13 cellular contexts compared by ENCODE assay signal in genomic region chr22:45285431-45286058, GRCh38. TPM values are rescaled to one million over a fixed set of nuclear protein-coding genes. Genes with fewer than 3 reads are reported as not detected.
A peak's percentile ranks its signal among the peaks of the same experiment; 100 is the strongest.
DNase-seq lines count a peak whose midpoint lies in the region; ATAC-seq, FAIRE-seq and TF ChIP-seq lines count a peak whose summit lies in the region.
"Had no signal": no experiment of that assay in that cellular context is flagged by ENCODE, and none has a peak within 500 bp of the region (broad histone marks: within the 10 kb centered on the region; RNA-seq: fewer than 3 reads in every experiment).

No MANE protein-coding gene starts in this region.

- H3K79me1 ChIP-seq in H9 (ENCODE audit: insufficient read depth, low read depth, low read length, poor library complexity, severe bottlenecking): no peaks in the 10 kb centered on the region
- no peaks in the 10 kb centered on the region for H3K79me1 ChIP-seq in mesenchymal stem cell (replicated peaks; ENCODE audit: low read length, poor library complexity, severe bottlenecking)

- no peaks in the 10 kb centered on the region for H3K36me3 ChIP-seq in K562 (ENCODE audit: control insufficient read depth, insufficient read depth, low read length)
- no peaks in the 10 kb centered on the region for H3K36me3 ChIP-seq in mesenchymal stem cell (ENCODE audit: control insufficient read depth in 1 of 2, insufficient read depth in 2 of 2, low read depth in 1 of 2, low read length in 2 of 2)
- H3K36me3 ChIP-seq: esophagus squamous epithelium, vagina had no signal

- H2BK20ac ChIP-seq in H9 (ENCODE audit: low read depth, low read length, poor library complexity, severe bottlenecking): no peak overlapping the region

- FAIRE-seq in A549 (lab: Jason Lieb, UNC) (no peak), K562 (lab: Jason Lieb, UNC) (no peak)
- FAIRE-seq: G401.6 had no signal

- H3K27me3 ChIP-seq in H9 (ENCODE audit: insufficient read depth, low read length): peaks cover 5% of the 10 kb centered on the region; the same call in 1 of the 2 replicates
- H3K27me3 ChIP-seq in K562 (ENCODE audit: control insufficient read depth in 2 of 2, insufficient read depth in 2 of 2, low read length in 2 of 2): peaks cover 0 to 23% of the 10 kb centered on the region in 2 experiments; a peak in 2 of 5 replicates
- H3K27me3 ChIP-seq in mesenchymal stem cell (ENCODE audit: control insufficient read depth in 1 of 2, insufficient read depth in 1 of 2, low read length in 2 of 2): peaks cover 32 to 60% of the 10 kb centered on the region in 2 experiments
- H3K27me3 ChIP-seq: vagina had no signal

- H3K9me1 ChIP-seq in K562 (ENCODE audit: control insufficient read depth, insufficient read depth, low read length): no peaks in the 10 kb centered on the region

- no peak overlapping the region for H2BK5ac ChIP-seq in H9 (ENCODE audit: insufficient read length, low read length)
- H2BK5ac ChIP-seq in mesenchymal stem cell (ENCODE audit: low read depth, low read length, poor library complexity, severe bottlenecking): no peak overlapping the region

- H3K9me3 Mint-ChIP-seq in H9: no peaks in the 10 kb centered on the region
- no peaks in the 10 kb centered on the region for H3K9me3 Mint-ChIP-seq in activated T-cell treated with anti-CD3 and anti-CD28 coated beads, Interleukin-2, amount 50 U/mL, for 72 hours
- H3K9me3 Mint-ChIP-seq: activated T-helper 17 cell treated with anti-CD3 and anti-CD28 coated beads, Interleukin-2, amount 50 U/mL, for 72 hours had no signal

- no peak for TF ChIP-seq RAD21 in A549 (conservative IDR thresholded peaks at IDR 0.05 in 1 of 2, IDR thresholded peaks at IDR 0.05 in 1 of 2)
- peak in 1 of 2 experiments; percentile 45; a peak in 2 of 4 replicates for TF ChIP-seq RAD21 in K562 (CRISPR knock-in tag; conservative IDR thresholded peaks at IDR 0.05 in 1 of 2, IDR thresholded peaks at IDR 0.05 in 1 of 2)

- H3K9ac ChIP-seq in H9 (ENCODE audit: extremely low read depth, insufficient read length, low read length) (no peak overlapping the region), K562 (ENCODE audit: insufficient read depth in 1 of 2, low read depth in 2 of 2, low read length in 2 of 2) (0 out of 4 replicates have a peak overlapping the region, but pooled peaks of 1 of the 2 experiments have one; percentile 35), mesenchymal stem cell (ENCODE audit: low read length) (no peak overlapping the region)

- TF ChIP-seq EP300 in A549 (IDR thresholded peaks at IDR 0.05): no peak
- TF ChIP-seq EP300 in K562 (IDR thresholded peaks at IDR 0.05; ENCODE audit: low read length): no peak

- BruUV-seq in K562 (replicated peaks; lab: Mats Ljungman, UMichigan): no TSS peak

- no peak overlapping the region for H3T11ph ChIP-seq in H9 (ENCODE audit: low read length)

- H3K4me3 Mint-ChIP-seq in H9: peak overlapping the region; percentile 63 to 80
- peak overlapping the region in 1 of 2 donors; percentile 46 for H3K4me3 Mint-ChIP-seq in activated T-cell treated with anti-CD3 and anti-CD28 coated beads, Interleukin-2, amount 50 U/mL, for 72 hours
- H3K4me3 Mint-ChIP-seq: activated T-helper 17 cell treated with anti-CD3 and anti-CD28 coated beads, Interleukin-2, amount 50 U/mL, for 72 hours had no signal

- H2BK15ac ChIP-seq in H9 (ENCODE audit: low read depth, low read length) (no peak overlapping the region), mesenchymal stem cell (ENCODE audit: low read depth, poor library complexity, severe bottlenecking) (peak overlapping the region; percentile 35)

- H2BK120ac ChIP-seq in H9 (ENCODE audit: low read depth, low read length, poor library complexity, severe bottlenecking) (no peak overlapping the region), mesenchymal stem cell (ENCODE audit: low read depth, low read length) (no peak overlapping the region)

- CTCF ChIA-PET in A549 (lab: Yijun Ruan, JAX) (interaction anchor here (1.5 to 1.6 kb wide), 3 partner anchors 12 to 157 kb away, joined by 3 to 7 read pairs (median 4); no protein-coding TSS in a partner anchor), K562 (lab: Yijun Ruan, JAX; ENCODE audit: low intra/inter-chr PET ratio) (no interaction called here)

- H2BK12ac ChIP-seq in H9 (ENCODE audit: insufficient read length, low read depth, low read length) (no peak overlapping the region), mesenchymal stem cell (ENCODE audit: low read length in 2 of 2) (no peak overlapping the region)

- peaks cover 17 to 19% of the 10 kb centered on the region in 2 experiments for H3K4me1 Mint-ChIP-seq in H9
- peaks cover 8% of the 10 kb centered on the region for H3K4me1 Mint-ChIP-seq in activated T-cell treated with anti-CD3 and anti-CD28 coated beads, Interleukin-2, amount 50 U/mL, for 72 hours (ENCODE audit: low read depth)
- H3K4me1 Mint-ChIP-seq: activated T-helper 17 cell treated with anti-CD3 and anti-CD28 coated beads, Interleukin-2, amount 50 U/mL, for 72 hours had no signal

- H3K56ac ChIP-seq in H9 (ENCODE audit: insufficient read length, low read depth, low read length): no peak overlapping the region

- H3K23me2 ChIP-seq in H9 (ENCODE audit: insufficient read length, low read depth, low read length, poor library complexity, severe bottlenecking): peaks cover 10% of the 10 kb centered on the region

- DNase-seq in A549 (ENCODE audit: low read depth in 1 of 2, low spot score in 1 of 2) (no peak), H9 (peak; percentile 81), K562 (ENCODE audit: extremely low read depth in 1 of 4, low spot score in 3 of 4) (peak in 1 of 4 experiments; percentile 19), mesenchymal stem cell (no peak), superior temporal gyrus (ENCODE audit: extremely low spot score) (no peak), occipital lobe (lab: John Stamatoyannopoulos, UW) (no peak)
- DNase-seq in activated T-cell treated with anti-CD3 and anti-CD28 coated beads, Interleukin-2, amount 50 U/mL, for 72 hours: no peak
- DNase-seq: esophagus squamous epithelium had no signal

- H3K9me3 ChIP-seq in A549 (no peaks in the 10 kb centered on the region), H9 (ENCODE audit: control insufficient read depth, low read depth, low read length) (no peaks in the 10 kb centered on the region), K562 (replicated peaks; ENCODE audit: control insufficient read depth, insufficient read depth, low read depth, low read length) (no peaks in the 10 kb centered on the region), mesenchymal stem cell (ENCODE audit: control insufficient read depth, low read length) (no peaks in the 10 kb centered on the region)
- H3K9me3 ChIP-seq: esophagus squamous epithelium, vagina had no signal

- H3K4me3 ChIP-seq in A549: no peak overlapping the region
- H3K4me3 ChIP-seq in K562: no peak overlapping the region
- no peak overlapping the region for H3K4me3 ChIP-seq in mesenchymal stem cell (ENCODE audit: insufficient read depth in 1 of 2, low read depth in 1 of 2, low read length in 2 of 2)

- H3K18ac ChIP-seq in H9 (ENCODE audit: insufficient read length, low read depth, low read length) (no peak overlapping the region), mesenchymal stem cell (ENCODE audit: low read depth in 1 of 2, low read length in 2 of 2) (no peak overlapping the region)

- H4K91ac ChIP-seq in H9 (ENCODE audit: insufficient read length, low read depth, low read length): no peak overlapping the region
- H4K91ac ChIP-seq in mesenchymal stem cell (ENCODE audit: low read length): no peak overlapping the region

- H3K4me2 ChIP-seq in A549 (no peak overlapping the region), H9 (ENCODE audit: insufficient read depth, insufficient read length, low read length) (peak overlapping the region; percentile 57), K562 (ENCODE audit: insufficient read depth, low read length) (no peak overlapping the region), mesenchymal stem cell (ENCODE audit: low read length, poor library complexity, severe bottlenecking) (no peak overlapping the region)

- H2AK5ac ChIP-seq in H9 (ENCODE audit: insufficient read length, low read length) (no peak overlapping the region), mesenchymal stem cell (ENCODE audit: low read length, severe bottlenecking) (no peak overlapping the region)

- H3K14ac ChIP-seq in H9 (ENCODE audit: insufficient read depth, low read length) (no peak overlapping the region), mesenchymal stem cell (ENCODE audit: low read length in 2 of 2) (no peak overlapping the region)

- H3K27ac Mint-ChIP-seq in H9: peak overlapping the region in 2 of 3 experiments; percentile 21 to 54; a peak in 2 of 7 replicates
- H3K27ac Mint-ChIP-seq in activated T-cell treated with anti-CD3 and anti-CD28 coated beads, Interleukin-2, amount 50 U/mL, for 72 hours: no peak overlapping the region
- H3K27ac Mint-ChIP-seq: activated T-helper 17 cell treated with anti-CD3 and anti-CD28 coated beads, Interleukin-2, amount 50 U/mL, for 72 hours had no signal

- POLR2A ChIA-PET in A549 (lab: Yijun Ruan, JAX): no interaction called here
- POLR2A ChIA-PET in K562 (lab: Yijun Ruan, JAX): no interaction called here

- H3K36me3 Mint-ChIP-seq in H9 (ENCODE audit: insufficient read depth in 1 of 3, low read depth in 3 of 3): no peaks in the 10 kb centered on the region; a peak in 1 of 7 replicates
- no peaks in the 10 kb centered on the region for H3K36me3 Mint-ChIP-seq in activated T-cell treated with anti-CD3 and anti-CD28 coated beads, Interleukin-2, amount 50 U/mL, for 72 hours (ENCODE audit: insufficient read depth in 2 of 2)

- H4K20me1 ChIP-seq in H9 (ENCODE audit: control insufficient read depth, insufficient read depth, insufficient read length): no peaks in the 10 kb centered on the region
- H4K20me1 ChIP-seq in K562 (replicated peaks; ENCODE audit: control insufficient read depth, insufficient read depth, low read length): no peaks in the 10 kb centered on the region

- H4K8ac ChIP-seq in H9 (replicated peaks; ENCODE audit: insufficient read length, low read depth, low read length) (no peak overlapping the region), mesenchymal stem cell (ENCODE audit: low read length) (no peak overlapping the region)

- H3K27me3 Mint-ChIP-seq in H9 (ENCODE audit: low read depth): peaks cover 64% of the 10 kb centered on the region
- peaks cover 22% of the 10 kb centered on the region for H3K27me3 Mint-ChIP-seq in activated T-cell treated with anti-CD3 and anti-CD28 coated beads, Interleukin-2, amount 50 U/mL, for 72 hours (ENCODE audit: low read depth)

- ATAC-seq in A549 (peak; percentile 23 to 27; a peak in 4 of 6 replicates), K562 (peak; percentile 72), HG03378 (IDR thresholded peaks at IDR 0.05; ENCODE audit: unreplicated experiment) (no peak)
- ATAC-seq in activated T-cell treated with anti-CD3 and anti-CD28 coated beads, Interleukin-2, amount 50 U/mL, for 72 hours (replicated peaks in 1 of 2): no peak

- intact Hi-C loops in K562 (cut with micrococcal nuclease): loop anchor here (5.0 kb wide), 1 partner anchor 152 kb away; no protein-coding TSS in a partner anchor

- 69% methylated on average over 7 of the region's 11 CpGs for WGBS in A549 (ENCODE audit: missing lambda C conversion rate)
- no CpG with 5 or more reads among the region's 11 CpGs for WGBS in H9 (ENCODE audit: extremely low coverage, insufficient read length, low lambda C conversion rate)
- 21% methylated on average over 8 of the region's 11 CpGs for WGBS in K562 (ENCODE audit: insufficient coverage, low coverage, missing lambda C conversion rate)
- WGBS in mesenchymal stem cell: 50% methylated on average over 11 of the region's 11 CpGs

- H2AFZ ChIP-seq in H9 (ENCODE audit: low read length) (no peak overlapping the region), K562 (ENCODE audit: low read depth, low read length) (no peak overlapping the region), mesenchymal stem cell (ENCODE audit: low read depth, low read length) (no peak overlapping the region)

- TF ChIP-seq CTCF in A549 (IDR thresholded peaks at IDR 0.05) (no peak), H9 (conservative IDR thresholded peaks at IDR 0.05) (peak; percentile 40; the same call in 2 of the 3 replicates), K562 (IDR thresholded peaks at IDR 0.05 in 2 of 3, conservative IDR thresholded peaks at IDR 0.05 in 1 of 3; ENCODE audit: insufficient read depth in 2 of 3, low read depth in 1 of 3, low read length in 3 of 3) (peak; percentile 38 to 52 (median 49); a peak in 5 of 6 replicates)

- in situ Hi-C loops in K562 (cut with MboI): no loop called here

- H3K4me1 ChIP-seq in A549 (peaks cover 5% of the 10 kb centered on the region; the same call in 2 of the 3 replicates), H9 (ENCODE audit: insufficient read depth, low read length) (peaks cover 2% of the 10 kb centered on the region; the same call in 1 of the 2 replicates), K562 (replicated peaks in 1 of 2; ENCODE audit: control insufficient read depth in 2 of 2, insufficient read depth in 2 of 2, low read length in 2 of 2) (peaks cover 2 to 7% of the 10 kb centered on the region in 2 experiments; a peak in 3 of 5 replicates), mesenchymal stem cell (ENCODE audit: control insufficient read depth, insufficient read depth, low read depth, low read length) (peaks cover 14% of the 10 kb centered on the region)

- no peak overlapping the region for H3K23ac ChIP-seq in H9 (ENCODE audit: insufficient read length, low read depth, low read length)
- no peak overlapping the region for H3K23ac ChIP-seq in mesenchymal stem cell (ENCODE audit: low read length in 2 of 2)

- H3K4ac ChIP-seq in H9 (ENCODE audit: low read depth, low read length) (no peak overlapping the region), mesenchymal stem cell (ENCODE audit: low read depth in 1 of 2, low read length in 2 of 2) (no peak overlapping the region)

- H3K79me2 ChIP-seq in H9 (ENCODE audit: insufficient read depth, low read length): no peaks in the 10 kb centered on the region
- no peaks in the 10 kb centered on the region for H3K79me2 ChIP-seq in K562 (ENCODE audit: control insufficient read depth, insufficient read depth, low read length)

- TF ChIP-seq POLR2A in A549 (IDR thresholded peaks at IDR 0.05; ENCODE audit: low read length) (no peak), K562 (conservative IDR thresholded peaks at IDR 0.05) (no peak)

- H3K27ac ChIP-seq in A549 (no peak overlapping the region), H9 (ENCODE audit: insufficient read length, low read depth, low read length) (no peak overlapping the region), K562 (ENCODE audit: extremely low read depth, low read depth, low read length) (no peak overlapping the region), mesenchymal stem cell (ENCODE audit: low read length, poor library complexity, severe bottlenecking) (no peak overlapping the region)
- H3K27ac ChIP-seq: vagina had no signal

- no peak overlapping the region for H4K5ac ChIP-seq in H9 (ENCODE audit: insufficient read length, low read depth, low read length)

RNA-seq across cellular contexts. Expression of gene UPK3A, which starts 0.8 kb away (rescaled TPM):
- polyA plus RNA-seq in A549 (2011; rRNA removed): not detected in 2 replicates
- not detected in 2 replicates for polyA plus RNA-seq in A549 (2012; cell fraction: cytosol; rRNA removed)
- polyA plus RNA-seq in A549 (2012; cell fraction: nucleus; rRNA removed): not detected in 2 replicates
- not detected in 3 replicates for polyA plus RNA-seq in A549 (2017; fragmentation: RNase III; extraction: RNeasy Plus Mini Kit Qiagen cat#74134 plus additional on column Dnase treatment)
- polyA minus RNA-seq in A549 (2011; rRNA and poly(A)+ RNA removed): not detected in 2 replicates
- not detected in 2 replicates for total RNA-seq in H9 (2021)
- total RNA-seq in K562 (2011; cell fraction: chromatin; rRNA removed; ENCODE audit: low replicate concordance): not detected in 2 replicates
- total RNA-seq in K562 (2011; cell fraction: nucleolus; rRNA removed): not detected in 2 replicates
- not detected in 2 replicates for total RNA-seq in K562 (2011; cell fraction: nucleoplasm; rRNA removed)
- total RNA-seq in K562 (2014; rRNA removed): not detected in 2 replicates
- not detected in 2 replicates for total RNA-seq in K562 (2014; rRNA removed; fragmentation: Illumina TruSeq; extraction: Trizol)
- total RNA-seq in K562 (2015; rRNA removed; fragmentation: Illumina TruSeq; extraction: Trizol): not detected in 2 replicates
- total RNA-seq in K562 (2021): not detected in 2 replicates
- polyA plus RNA-seq in K562 (2011; rRNA removed): not detected in 2 replicates
- polyA plus RNA-seq in K562 (2011; cell fraction: cytosol; rRNA removed): not detected in 2 replicates
- not detected in 2 replicates for polyA plus RNA-seq in K562 (2011; cell fraction: nucleus; rRNA removed)
- not detected in 2 replicates for polyA plus RNA-seq in K562 (2012)
- polyA plus RNA-seq in K562 (2014; fragmentation: Illumina TruSeq; extraction: Trizol): not detected in 2 replicates
- polyA plus RNA-seq in K562 (2014; fragmentation: Nextera tagmentation; extraction: Ambion mirVana): not detected
- not detected in 2 replicates for polyA plus RNA-seq in K562 (2014; rRNA removed)
- polyA minus RNA-seq in K562 (2011; rRNA and poly(A)+ RNA removed): not detected in 2 replicates
- not detected in 2 replicates for polyA minus RNA-seq in K562 (2011; cell fraction: cytosol; rRNA and poly(A)+ RNA removed)
- polyA minus RNA-seq in K562 (2011; cell fraction: nucleus; rRNA and poly(A)+ RNA removed): not detected in 2 replicates
- not detected for polyA plus RNA-seq in mesenchymal stem cell (2013, experiment 1 of 2)
- not detected for polyA plus RNA-seq in mesenchymal stem cell (2013, experiment 2 of 2)
- not detected for total RNA-seq in occipital lobe
- not detected for total RNA-seq in activated T-cell treated with anti-CD3 and anti-CD28 coated beads, Interleukin-2, amount 50 U/mL, for 72 hours
- total RNA-seq: activated T-helper 17 cell treated with anti-CD3 and anti-CD28 coated beads, Interleukin-2, amount 50 U/mL, for 72 hours; esophagus squamous epithelium; NCI-H460; vagina had no signal

RNA-seq across cellular contexts. Expression of gene FAM118A, which starts 24.2 kb away (rescaled TPM):
- polyA plus RNA-seq in A549 (2011; rRNA removed) (15.8 and 16.8 TPM in 2 replicates), A549 (2017; fragmentation: RNase III; extraction: RNeasy Plus Mini Kit Qiagen cat#74134 plus additional on column Dnase treatment) (16.4 to 18.1 TPM (median 16.6 TPM) in 3 replicates), K562 (2011; rRNA removed) (205 and 223 TPM in 2 replicates), K562 (2014; fragmentation: Illumina TruSeq; extraction: Trizol) (71.2 and 76.9 TPM in 2 replicates), K562 (2014; fragmentation: Nextera tagmentation; extraction: Ambion mirVana) (10 to 100 TPM; 17.0 to 19.7 TPM), K562 (2014; rRNA removed) (122 and 150 TPM in 2 replicates)
- 10.4 and 12.2 TPM in 2 replicates for polyA plus RNA-seq in A549 (2012; cell fraction: cytosol; rRNA removed)
- 24.0 and 27.5 TPM in 2 replicates for polyA plus RNA-seq in A549 (2012; cell fraction: nucleus; rRNA removed)
- polyA minus RNA-seq in A549 (2011; rRNA and poly(A)+ RNA removed): 7.9 and 14.1 TPM in 2 replicates
- total RNA-seq in H9 (2021) (34.3 and 37.9 TPM in 2 replicates), K562 (2014; rRNA removed) (54.2 and 59.8 TPM in 2 replicates), K562 (2014; rRNA removed; fragmentation: Illumina TruSeq; extraction: Trizol) (51.1 and 59.4 TPM in 2 replicates), K562 (2015; rRNA removed; fragmentation: Illumina TruSeq; extraction: Trizol) (54.9 and 57.5 TPM in 2 replicates), K562 (2021) (63.0 and 72.9 TPM in 2 replicates), occipital lobe (6.2 TPM)
- 805 and 856 TPM in 2 replicates for total RNA-seq in K562 (2011; cell fraction: chromatin; rRNA removed; ENCODE audit: low replicate concordance)
- total RNA-seq in K562 (2011; cell fraction: nucleolus; rRNA removed): 514 and 529 TPM in 2 replicates
- 508 and 540 TPM in 2 replicates for total RNA-seq in K562 (2011; cell fraction: nucleoplasm; rRNA removed)
- 71.6 and 100.0 TPM in 2 replicates for polyA plus RNA-seq in K562 (2011; cell fraction: cytosol; rRNA removed)
- polyA plus RNA-seq in K562 (2011; cell fraction: nucleus; rRNA removed): 633 and 866 TPM in 2 replicates
- 85.2 and 154 TPM in 2 replicates for polyA plus RNA-seq in K562 (2012)
- 49.8 and 57.6 TPM in 2 replicates for polyA minus RNA-seq in K562 (2011; rRNA and poly(A)+ RNA removed)
- 30.9 and 31.2 TPM in 2 replicates for polyA minus RNA-seq in K562 (2011; cell fraction: cytosol; rRNA and poly(A)+ RNA removed)
- polyA minus RNA-seq in K562 (2011; cell fraction: nucleus; rRNA and poly(A)+ RNA removed): 105 and 107 TPM in 2 replicates
- 12.1 TPM for polyA plus RNA-seq in mesenchymal stem cell (2013, experiment 1 of 2)
- 10.7 TPM for polyA plus RNA-seq in mesenchymal stem cell (2013, experiment 2 of 2)
- 100 to 1,000 TPM in 1 of 2 donors, 10 to 100 TPM in 1; 50.1 to 130 TPM for total RNA-seq in activated T-cell treated with anti-CD3 and anti-CD28 coated beads, Interleukin-2, amount 50 U/mL, for 72 hours

RNA-seq across cellular contexts. Expression of gene KIAA0930, which starts 44.9 kb away (rescaled TPM):
- polyA plus RNA-seq in A549 (2011; rRNA removed) (47.7 and 56.0 TPM in 2 replicates), A549 (2017; fragmentation: RNase III; extraction: RNeasy Plus Mini Kit Qiagen cat#74134 plus additional on column Dnase treatment) (51.7 to 60.0 TPM (median 58.1 TPM) in 3 replicates), K562 (2011; rRNA removed) (7.7 and 7.9 TPM in 2 replicates), K562 (2014; fragmentation: Illumina TruSeq; extraction: Trizol) (6.4 and 8.3 TPM in 2 replicates), K562 (2014; fragmentation: Nextera tagmentation; extraction: Ambion mirVana) (under 1 TPM; 0.24 to 0.46 TPM), K562 (2014; rRNA removed) (8.1 and 12.1 TPM in 2 replicates)
- polyA plus RNA-seq in A549 (2012; cell fraction: cytosol; rRNA removed): 83.9 and 94.4 TPM in 2 replicates
- polyA plus RNA-seq in A549 (2012; cell fraction: nucleus; rRNA removed): 226 and 234 TPM in 2 replicates
- 35.3 and 44.2 TPM in 2 replicates for polyA minus RNA-seq in A549 (2011; rRNA and poly(A)+ RNA removed)
- total RNA-seq in H9 (2021) (45.3 and 46.2 TPM in 2 replicates), K562 (2014; rRNA removed) (8.5 and 11.5 TPM in 2 replicates), K562 (2014; rRNA removed; fragmentation: Illumina TruSeq; extraction: Trizol) (3.0 TPM in 2 replicates), K562 (2015; rRNA removed; fragmentation: Illumina TruSeq; extraction: Trizol) (5.0 and 5.9 TPM in 2 replicates), K562 (2021) (11.7 and 12.1 TPM in 2 replicates), occipital lobe (61.0 TPM)
- 2.7 and 4.4 TPM in 2 replicates for total RNA-seq in K562 (2011; cell fraction: chromatin; rRNA removed; ENCODE audit: low replicate concordance)
- total RNA-seq in K562 (2011; cell fraction: nucleolus; rRNA removed): 2.4 and 3.7 TPM in 2 replicates
- 2.3 and 3.2 TPM in 2 replicates for total RNA-seq in K562 (2011; cell fraction: nucleoplasm; rRNA removed)
- 8.7 and 16.2 TPM in 2 replicates for polyA plus RNA-seq in K562 (2011; cell fraction: cytosol; rRNA removed)
- 9.8 and 13.3 TPM in 2 replicates for polyA plus RNA-seq in K562 (2011; cell fraction: nucleus; rRNA removed)
- 7.7 and 9.5 TPM in 2 replicates for polyA plus RNA-seq in K562 (2012)
- polyA minus RNA-seq in K562 (2011; rRNA and poly(A)+ RNA removed): 2.1 and 4.3 TPM in 2 replicates
- 6.1 and 6.6 TPM in 2 replicates for polyA minus RNA-seq in K562 (2011; cell fraction: cytosol; rRNA and poly(A)+ RNA removed)
- 1.1 and 1.8 TPM in 2 replicates for polyA minus RNA-seq in K562 (2011; cell fraction: nucleus; rRNA and poly(A)+ RNA removed)
- polyA plus RNA-seq in mesenchymal stem cell (2013, experiment 1 of 2): 99.4 TPM
- 104 TPM for polyA plus RNA-seq in mesenchymal stem cell (2013, experiment 2 of 2)
- 10 to 100 TPM; 25.3 to 26.4 TPM for total RNA-seq in activated T-cell treated with anti-CD3 and anti-CD28 coated beads, Interleukin-2, amount 50 U/mL, for 72 hours

Comparison
In these comparisons a context has a peak if more than half of its experiments do, and no peak if none do; other contexts are left out.
1. ATAC-seq: peak in A549 (2 of 2) and K562 (single experiment); none in HG03378 (single experiment) and activated T-cell treated with anti-CD3 and anti-CD28 coated beads, Interleukin-2, amount 50 U/mL, for 72 hours (0 of 2).
2. Of the 35 proteins assayed by ChIP-seq in both K562 and A549: peak only in K562: CTCF; only in A549: none; in both: none; in neither: 33; mixed calls (peak in some experiments, not most) for 1.